Comparison of ENCODE assay signal across 10 cellular contexts in genomic region chrX:134803551-134804183, GRCh38. TPM values are rescaled to one million over a fixed set of nuclear protein-coding genes. Genes with fewer than 3 reads are reported as not detected.
A peak's percentile ranks its signal among the peaks of the same experiment; 100 is the strongest.
DNase-seq lines count a peak whose midpoint lies in the region; ATAC-seq, FAIRE-seq and TF ChIP-seq lines count a peak whose summit lies in the region.
"Had no signal": no experiment of that assay in that cellular context is flagged by ENCODE, and none has a peak within 500 bp of the region (broad histone marks: within the 10 kb centered on the region; RNA-seq: fewer than 3 reads in every experiment).

No MANE protein-coding gene starts in this region.

- H3K4me3 Mint-ChIP-seq in endothelial cell (ENCODE audit: unreplicated experiment): peak overlapping the region; percentile 70

- intact Hi-C loops in left cardiac atrium (cut with DNase I): no loop called here

- TF ChIP-seq CTCF in endothelial cell (IDR thresholded peaks at IDR 0.05; ENCODE audit: unreplicated experiment): no peak

- DNase-seq in GM18507 (ENCODE audit: extremely low spot score, insufficient read length, low read depth): no peak
- peak; percentile 43 for DNase-seq in NAMALWA (ENCODE audit: low spot score)
- no peak for DNase-seq in endothelial cell (ENCODE audit: low spot score)
- DNase-seq in AG20443 (ENCODE audit: low spot score): no peak
- no peak for DNase-seq in GM19239 (ENCODE audit: insufficient read length, low spot score)
- no peak for DNase-seq in left cardiac atrium
- no peak for DNase-seq in activated CD4-positive, alpha-beta T cell treated with anti-CD3 and anti-CD28 coated beads, Interleukin-2, amount 50 U/mL, for 4 hours
- DNase-seq: IMR-90 had no signal

- no peaks in the 10 kb centered on the region for H3K36me3 Mint-ChIP-seq in endothelial cell (ENCODE audit: low read depth, unreplicated experiment)

- ATAC-seq in GM21786 (IDR thresholded peaks at IDR 0.05; ENCODE audit: unreplicated experiment) (peak; percentile 40), left cardiac atrium (no peak)

- H3K27me3 Mint-ChIP-seq in endothelial cell (ENCODE audit: unreplicated experiment): peaks cover 4% of the 10 kb centered on the region

- H3K4me1 Mint-ChIP-seq in endothelial cell (ENCODE audit: unreplicated experiment): peaks cover 22% of the 10 kb centered on the region

- H3K9me3 Mint-ChIP-seq in endothelial cell (ENCODE audit: unreplicated experiment): no peaks in the 10 kb centered on the region

- peak overlapping the region; percentile 95 for H3K27ac Mint-ChIP-seq in endothelial cell (ENCODE audit: unreplicated experiment)

- FAIRE-seq in GM18507 (lab: Jason Lieb, UNC): peak; percentile 54
- no peak for FAIRE-seq in GM19239 (lab: Jason Lieb, UNC)
- FAIRE-seq: bronchial epithelial cell had no signal

RNA-seq across cellular contexts. Expression of gene PABIR2, which starts 6.7 kb away (rescaled TPM):
- 11.5 TPM for total RNA-seq in endothelial cell (ENCODE audit: unreplicated experiment)
- 10 to 100 TPM; 12.7 to 13.8 TPM for total RNA-seq in left cardiac atrium
